In the genomic region with DNA sequence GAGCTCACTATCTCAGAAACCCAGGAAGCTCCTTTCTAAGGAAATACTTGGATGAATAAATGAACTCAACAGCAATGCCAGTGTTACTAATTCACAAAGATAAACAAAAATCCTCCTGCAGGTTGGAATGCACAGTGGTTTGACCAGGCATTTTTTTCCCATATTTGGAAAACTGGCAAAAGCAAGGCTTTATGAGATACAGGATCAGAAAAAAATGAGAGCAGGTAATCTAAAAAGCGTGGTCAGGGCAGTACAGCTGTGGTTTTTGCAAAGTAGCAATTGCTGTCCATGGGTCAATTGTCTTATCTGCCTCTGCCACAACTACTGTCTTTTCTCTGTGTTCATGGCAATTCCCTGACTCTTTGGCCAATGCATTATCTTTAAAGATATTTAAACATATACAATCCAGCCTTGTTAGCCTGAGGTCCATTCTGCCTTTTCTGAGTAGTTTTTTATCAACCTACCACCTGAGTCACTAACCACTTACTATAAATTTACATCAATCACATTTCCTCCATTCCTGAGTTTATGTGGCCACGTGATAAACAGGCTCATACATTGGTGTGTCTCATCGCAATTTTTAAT, we compare ENCODE assay signal across 13 cellular contexts.
DNase-seq lines count a peak whose midpoint lies in the region; ATAC-seq and TF ChIP-seq lines count a peak whose summit lies in the region.
"Had no signal": no experiment of that assay in that cellular context is flagged by ENCODE, and none has a peak within 500 bp of the region (broad histone marks: within the 10 kb centered on the region; RNA-seq: fewer than 3 reads in every experiment).

No MANE protein-coding gene starts in this region.

- H3K4me3 ChIP-seq in tibial artery = no peak overlapping the region
- H3K4me3 ChIP-seq: Peyer's patch, sigmoid colon had no signal

- no peaks in the 10 kb centered on the region for H3K9me3 ChIP-seq in tibial artery
- H3K9me3 ChIP-seq: Peyer's patch, sigmoid colon had no signal

- peaks cover 0 to 43% (median 10%) of the 10 kb centered on the region in 4 donors for H3K4me1 ChIP-seq in tibial artery
- H3K4me1 ChIP-seq: Peyer's patch had no signal

- H3K27ac ChIP-seq in RWPE1 (no peak overlapping the region), tibial artery (peak overlapping the region; percentile 64 to 66)
- H3K27ac ChIP-seq: Peyer's patch had no signal

- no peak for ATAC-seq in GM21717 (IDR thresholded peaks at IDR 0.05; ENCODE audit: unreplicated experiment)

- no peaks in the 10 kb centered on the region for H3K27me3 ChIP-seq in tibial artery
- H3K27me3 ChIP-seq: Peyer's patch, sigmoid colon had no signal

- H3K36me3 ChIP-seq in tibial artery = no peaks in the 10 kb centered on the region
- H3K36me3 ChIP-seq: Peyer's patch, sigmoid colon had no signal

- TF ChIP-seq CTCF in RWPE1 (conservative IDR thresholded peaks at IDR 0.05; ENCODE audit: low read depth) (no peak), tibial artery (IDR thresholded peaks at IDR 0.05) (no peak)

- intact Hi-C loops in tibial artery (cut with DNase I; ENCODE audit: low total_unique reads) = no loop called here

- CTCF ChIA-PET in RWPE1 (lab: Yijun Ruan, JAX) = interaction anchor here (0.6 kb wide), 1 partner anchor 445 kb away, joined by 3 read pairs; no protein-coding TSS in a partner anchor

- POLR2A ChIA-PET in RWPE1 (lab: Yijun Ruan, JAX; ENCODE audit: low non-redundant PET) = no interaction called here

- DNase-seq in GM04504 (ENCODE audit: low read depth) (peak; percentile 42), RWPE1 (ENCODE audit: low spot score) (peak; percentile 27), fibroblast of peridontal ligament (ENCODE audit: extremely low read depth) (peak; percentile 54), tibial artery (no peak), NOMO-1 treated with DMSO at 0.1 percent for 48 hours (lab: John Stamatoyannopoulos, UW; ENCODE audit: unreplicated experiment) (no peak)
- DNase-seq in activated CD4-positive, CD25-positive, alpha-beta regulatory T cell treated with anti-CD3 and anti-CD28 coated beads, Interleukin-2, amount 50 U/mL, for 72 hours = no peak
- DNase-seq: activated CD4-positive, alpha-beta T cell treated with anti-CD3 and anti-CD28 coated beads, Interleukin-2, amount 50 U/mL, for 4 hours; caudate nucleus; COR-L47; NCI-H1048; Peyer's patch; sigmoid colon had no signal

Comparison
In these comparisons a context has a peak if more than half of its experiments do, and no peak if none do; other contexts are left out.
1. DNase-seq: peak in GM04504 (single experiment), RWPE1 (single experiment) and fibroblast of peridontal ligament (single experiment); none in tibial artery (0 of 2), NOMO-1 treated with DMSO at 0.1 percent for 48 hours (single experiment) and activated CD4-positive, CD25-positive, alpha-beta regulatory T cell treated with anti-CD3 and anti-CD28 coated beads, Interleukin-2, amount 50 U/mL, for 72 hours (single experiment).